In genomic region chr21:16194851-16195251, GRCh38 we compare ENCODE assay signal across 8 cellular contexts.
A peak's percentile ranks its signal among the peaks of the same experiment; 100 is the strongest.
DNase-seq lines count a peak whose midpoint lies in the region; ATAC-seq and TF ChIP-seq lines count a peak whose summit lies in the region.
"Had no signal": no experiment of that assay in that cellular context is flagged by ENCODE, and none has a peak within 500 bp of the region (broad histone marks: within the 10 kb centered on the region; RNA-seq: fewer than 3 reads in every experiment).

No MANE protein-coding gene starts in this region.

- intact Hi-C loops in adrenal gland (cut with DNase I) = no loop called here

- 6 to 12% (median 7%) methylated on average over 6 of the region's 6 CpGs for WGBS in adrenal gland, 4 donors

- H3K9me3 ChIP-seq in HEK293 (ENCODE audit: control insufficient read depth, insufficient read depth, low read depth, low read length) = peaks cover 3% of the 10 kb centered on the region; the same call in 1 of the 2 replicates
- no peaks in the 10 kb centered on the region for H3K9me3 ChIP-seq in adrenal gland (replicated peaks in 1 of 3)

- ATAC-seq in HG02973 (IDR thresholded peaks at IDR 0.05; ENCODE audit: unreplicated experiment) = no peak
- ATAC-seq: K562 had no signal

- H3K4me3 ChIP-seq in HEK293 (ENCODE audit: low read depth, low read length) = peak overlapping the region; percentile 33
- peak overlapping the region in 3 of 4 donors; percentile 29 to 56 (median 50) for H3K4me3 ChIP-seq in adrenal gland
- H3K4me3 ChIP-seq: K562 had no signal

- TF ChIP-seq CTCF in HEK293 (tag by site-specific recombination; IDR thresholded peaks at IDR 0.05) (no peak), adrenal gland (IDR thresholded peaks at IDR 0.05) (no peak)

- no peak for TF ChIP-seq POLR2A in adrenal gland (IDR thresholded peaks at IDR 0.05)

- CTCF ChIA-PET in HEK293 (lab: Yijun Ruan, JAX) = interaction anchor here (1.2 kb wide), 1 partner anchor 40 kb away, joined by 4 read pairs; no protein-coding TSS in a partner anchor

- H3K4me1 ChIP-seq in HEK293 (ENCODE audit: control insufficient read depth, insufficient read depth, low read length) = peaks cover 14% of the 10 kb centered on the region
- peaks cover 7 to 9% of the 10 kb centered on the region in 2 donors for H3K4me1 ChIP-seq in adrenal gland (replicated peaks in 1 of 2)

- H3K27ac ChIP-seq in HEK293 (ENCODE audit: extremely low read depth, low read depth, low read length) (peak overlapping the region; percentile 84), adrenal gland (peak overlapping the region; percentile 66 to 89 (median 84)), temporal lobe (ENCODE audit: low read depth, low read length) (peak overlapping the region; percentile 64)

- H3K36me3 ChIP-seq in HEK293 (ENCODE audit: control insufficient read depth in 2 of 2, insufficient read depth in 1 of 2, low read length in 2 of 2) (no peaks in the 10 kb centered on the region), adrenal gland (replicated peaks in 1 of 2) (no peaks in the 10 kb centered on the region)

- POLR2A ChIA-PET in HEK293 (lab: Yijun Ruan, JAX) = interaction anchor here (1.2 kb wide), 1 partner anchor 135 kb away, joined by 4 read pairs; no protein-coding TSS in a partner anchor

- DNase-seq in adrenal gland (peak in 3 of 7 donors; percentile 21 to 42 (median 27)), iris pigment epithelial cell (ENCODE audit: low read depth) (peak; percentile 60), activated gamma-delta T cell (lab: John Stamatoyannopoulos, UW) (no peak), NAMALWA (ENCODE audit: low spot score) (no peak)

- H3K27me3 ChIP-seq in adrenal gland = no peaks in the 10 kb centered on the region

TF ChIP-seq in HEK293, 187 proteins besides CTCF, POLR2A, EP300 and RAD21:
- no peak for TF ChIP-seq ZNF837 (tag by site-specific recombination; IDR thresholded peaks at IDR 0.05)
- TF ChIP-seq ZNF692 (tag by site-specific recombination; IDR thresholded peaks at IDR 0.05) = 0 out of 2 replicates have a peak, but pooled peaks have one; percentile 7
